In genomic region chr10:49360271-49361177, GRCh38 we compare ENCODE assay signal across 1 cellular context.
TF ChIP-seq lines count a peak whose summit lies in the region.

No MANE protein-coding gene starts in this region.

TF ChIP-seq in H1, 55 proteins besides CTCF, POLR2A, EP300 and RAD21 (continued from another document):
- no peak for TF ChIP-seq RFX5 (IDR thresholded peaks at IDR 0.05; ENCODE audit: borderline replicate concordance, low read depth, low read length)
